3 cellular contexts compared by ENCODE assay signal in the genomic region with DNA sequence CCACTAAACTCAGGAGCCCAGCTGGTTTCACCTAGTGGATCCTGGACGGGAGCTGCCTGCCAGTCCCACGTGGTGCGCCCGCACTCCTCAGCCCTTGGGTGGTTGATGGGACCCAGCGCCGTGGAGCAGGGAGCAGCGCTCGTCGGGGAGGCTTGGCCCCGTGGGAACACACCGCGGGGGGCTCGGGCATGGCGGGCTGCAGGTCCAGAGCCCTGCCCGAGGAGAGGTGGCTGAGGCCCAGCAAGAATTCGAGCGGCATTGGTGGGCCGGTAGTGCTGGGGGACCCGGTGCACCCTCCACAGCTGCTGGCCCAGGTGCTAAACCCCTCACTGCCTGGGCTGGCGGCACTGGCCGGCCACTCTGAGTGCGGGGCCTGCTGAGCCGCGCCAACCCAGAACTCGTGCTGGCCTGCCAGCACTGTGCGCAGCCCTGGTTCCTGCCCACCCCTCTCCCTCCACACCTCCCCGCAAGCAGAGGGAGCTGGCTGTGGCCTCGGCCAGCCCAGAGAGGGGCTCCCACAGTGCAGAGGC.
"Had no signal": no experiment of that assay in that cellular context is flagged by ENCODE, and none has a peak within 500 bp of the region (broad histone marks: within the 10 kb centered on the region; RNA-seq: fewer than 3 reads in every experiment).

No MANE protein-coding gene starts in this region.

- H3K4me3 ChIP-seq: GM12878 had no signal

- ATAC-seq: GM12878 had no signal

- DNase-seq: GDM1, GF-D8 had no signal
